In genomic region chr11:11482726-11483125, GRCh38 we compare ENCODE assay signal across 22 cellular contexts.
"Had no signal": no experiment of that assay in that cellular context is flagged by ENCODE, and none has a peak within 500 bp of the region (broad histone marks: within the 10 kb centered on the region; RNA-seq: fewer than 3 reads in every experiment).

No MANE protein-coding gene starts in this region.

- H3K9me3 ChIP-seq: esophagus squamous epithelium, gastrocnemius medialis, heart right ventricle, left lung, lower lobe of right lung had no signal

- H3K27me3 ChIP-seq: esophagus squamous epithelium, gastrocnemius medialis, heart right ventricle, left lung had no signal

- ATAC-seq: effector memory CD8-positive, alpha-beta T cell; esophagus mucosa; gastrocnemius medialis; left cardiac atrium; left lung; left ventricle myocardium superior; lower lobe of right lung; naive thymus-derived CD4-positive, alpha-beta T cell had no signal

- H3K36me3 ChIP-seq: esophagus squamous epithelium, gastrocnemius medialis, heart right ventricle, left lung had no signal

- H3K4me3 ChIP-seq: coronary artery, esophagus squamous epithelium, gastrocnemius medialis, heart right ventricle, left lung, lower lobe of right lung had no signal

- H3K27ac ChIP-seq: epithelial cell of prostate, esophagus squamous epithelium, gastrocnemius medialis, left lung, lower lobe of right lung had no signal

- H3K4me1 ChIP-seq: left lung, lower lobe of right lung had no signal

- H3K27ac Mint-ChIP-seq: effector memory CD8-positive, alpha-beta T cell; immature natural killer cell; naive thymus-derived CD4-positive, alpha-beta T cell had no signal

- H3K4me1 Mint-ChIP-seq: immature natural killer cell; naive thymus-derived CD4-positive, alpha-beta T cell had no signal

- H3K4me3 Mint-ChIP-seq: effector memory CD8-positive, alpha-beta T cell; endodermal cell; immature natural killer cell; naive thymus-derived CD4-positive, alpha-beta T cell had no signal

- H3K9me3 Mint-ChIP-seq: effector memory CD8-positive, alpha-beta T cell; endodermal cell; immature natural killer cell had no signal

- DNase-seq: effector CD8-positive, alpha-beta T cell; effector memory CD8-positive, alpha-beta T cell; endodermal cell; erythroblast; esophagus squamous epithelium; foreskin melanocyte; gastrocnemius medialis; glutamatergic neuron; head of caudate nucleus; heart right ventricle; hypothalamus; immature natural killer cell; left cardiac atrium; left lung; left ventricle myocardium superior; lower lobe of right lung; mesenchymal stem cell; midbrain; naive thymus-derived CD4-positive, alpha-beta T cell had no signal

- H3K36me3 Mint-ChIP-seq: immature natural killer cell; naive thymus-derived CD4-positive, alpha-beta T cell had no signal
